Comparison of ENCODE assay signal across 19 cellular contexts in the genomic region with DNA sequence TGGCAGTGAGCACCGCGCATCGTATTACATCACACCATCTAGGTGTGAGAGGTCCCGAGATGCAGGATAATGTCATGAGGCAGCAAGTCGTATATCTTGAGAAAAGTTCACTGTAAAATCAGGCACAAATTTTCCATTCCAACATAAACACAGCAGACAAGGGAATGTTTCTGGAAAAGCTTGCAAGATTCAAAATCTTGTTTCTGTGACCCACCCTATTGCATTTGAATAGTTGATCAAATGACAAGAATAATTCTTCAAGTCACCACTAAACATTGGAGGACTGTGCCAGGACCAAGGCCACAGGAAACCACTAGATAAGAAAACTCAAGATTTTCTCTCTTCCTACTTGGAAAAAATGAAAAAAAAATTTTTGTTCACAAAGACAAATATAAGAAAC.
DNase-seq lines count a peak whose midpoint lies in the region; ATAC-seq and TF ChIP-seq lines count a peak whose summit lies in the region.
"Had no signal": no experiment of that assay in that cellular context is flagged by ENCODE, and none has a peak within 500 bp of the region (broad histone marks: within the 10 kb centered on the region; RNA-seq: fewer than 3 reads in every experiment).

No MANE protein-coding gene starts in this region.

- H3K9me3 Mint-ChIP-seq in nephron, result no peaks in the 10 kb centered on the region
- H3K9me3 Mint-ChIP-seq in endodermal cell, result no peaks in the 10 kb centered on the region
- H3K9me3 Mint-ChIP-seq: CD4-positive, alpha-beta T cell; CD8-positive, alpha-beta T cell had no signal

- H3K4me3 Mint-ChIP-seq in nephron, result no peak overlapping the region
- H3K4me3 Mint-ChIP-seq in endodermal cell, result no peak overlapping the region
- H3K4me3 Mint-ChIP-seq: B cell; CD4-positive, alpha-beta T cell; CD8-positive, alpha-beta T cell had no signal

- H3K4me1 Mint-ChIP-seq in nephron (peaks cover 35% of the 10 kb centered on the region), endodermal cell (peaks cover 5% of the 10 kb centered on the region)
- H3K4me1 Mint-ChIP-seq: B cell had no signal

- H3K4me1 ChIP-seq in right cardiac atrium (ENCODE audit: control insufficient read depth, insufficient read depth, low read length), result peaks cover 3% of the 10 kb centered on the region
- H3K4me1 ChIP-seq in endodermal cell (ENCODE audit: control insufficient read depth, insufficient read depth, low read length), result no peaks in the 10 kb centered on the region
- H3K4me1 ChIP-seq: A549; BLaER1 treated with 17β-estradiol and CSF1 and Interleukin-3, amounts not matched to agents 10 nM and 100 nM; Caco-2 had no signal

- ATAC-seq in right cardiac atrium (peak; percentile 31 to 55), HG02884 (IDR thresholded peaks at IDR 0.05; ENCODE audit: unreplicated experiment) (no peak)
- ATAC-seq: A549; CD8-positive, alpha-beta T cell had no signal

- 60% methylated on average over 5 of the region's 5 CpGs for WGBS in right cardiac atrium
- WGBS in endodermal cell (ENCODE audit: insufficient coverage in 1 of 2, insufficient read length in 1 of 2), 2 experiments, result 96 to 98% methylated on average over 4 to 5 of the region's 5 CpGs

- H3K27me3 Mint-ChIP-seq in nephron (ENCODE audit: low read depth) (no peaks in the 10 kb centered on the region), endodermal cell (ENCODE audit: insufficient read depth) (no peaks in the 10 kb centered on the region)
- H3K27me3 Mint-ChIP-seq: B cell; CD4-positive, alpha-beta T cell had no signal

- no peaks in the 10 kb centered on the region for H3K36me3 ChIP-seq in endodermal cell (ENCODE audit: control insufficient read depth, insufficient read depth, low read length)
- H3K36me3 ChIP-seq: BLaER1 treated with 17β-estradiol and CSF1 and Interleukin-3, amounts not matched to agents 10 nM and 100 nM had no signal

- H3K4me3 ChIP-seq in right cardiac atrium (ENCODE audit: low read length), result no peak overlapping the region
- H3K4me3 ChIP-seq in fibroblast of the aortic adventitia (ENCODE audit: low read depth, low read length), result no peak overlapping the region
- no peak overlapping the region for H3K4me3 ChIP-seq in endodermal cell (ENCODE audit: low read length)
- H3K4me3 ChIP-seq: A549; BLaER1 treated with 17β-estradiol and CSF1 and Interleukin-3, amounts not matched to agents 10 nM and 100 nM had no signal

- TF ChIP-seq CTCF in fibroblast of the aortic adventitia (IDR thresholded peaks at IDR 0.05; ENCODE audit: insufficient read depth, low read length) (no peak), nephron (IDR thresholded peaks at IDR 0.05; ENCODE audit: unreplicated experiment in 3 of 3) (no peak), endodermal cell (conservative IDR thresholded peaks at IDR 0.05) (no peak)

- DNase-seq in right cardiac atrium (no peak), cardiac septum (ENCODE audit: low spot score) (no peak), fibroblast of the aortic adventitia (ENCODE audit: low read depth) (peak; percentile 84), NCI-H510A (lab: John Stamatoyannopoulos, UW) (no peak), endodermal cell (no peak)
- DNase-seq: AML-193; Caco-2; Calu3; CD4-positive, alpha-beta T cell; CD8-positive, alpha-beta T cell; DMS79 treated with DMSO at 0.1 percent for 48 hours; GF-D8 had no signal

- H3K27ac ChIP-seq in right cardiac atrium (ENCODE audit: low read length), result no peak overlapping the region
- no peak overlapping the region for H3K27ac ChIP-seq in endodermal cell (ENCODE audit: low read depth, low read length)
- H3K27ac ChIP-seq: 22Rv1; A549; BLaER1 treated with 17β-estradiol and CSF1 and Interleukin-3, amounts not matched to agents 10 nM and 100 nM; C4-2B had no signal

- intact Hi-C loops in right cardiac atrium (cut with DNase I), result no loop called here
- intact Hi-C loops in cardiac septum (cut with DNase I), result no loop called here

- H3K9me3 ChIP-seq in right cardiac atrium (ENCODE audit: control insufficient read depth, low read length) (no peaks in the 10 kb centered on the region), endodermal cell (ENCODE audit: control insufficient read depth, low read length) (no peaks in the 10 kb centered on the region)
- H3K9me3 ChIP-seq: A549; BLaER1 treated with 17β-estradiol and CSF1 and Interleukin-3, amounts not matched to agents 10 nM and 100 nM; Caco-2 had no signal

- H3K36me3 Mint-ChIP-seq in nephron (ENCODE audit: low read depth) (peaks cover 17% of the 10 kb centered on the region), endodermal cell (ENCODE audit: low read depth) (no peaks in the 10 kb centered on the region)
- H3K36me3 Mint-ChIP-seq: CD8-positive, alpha-beta T cell had no signal

- no peak overlapping the region for H3K9ac ChIP-seq in endodermal cell (ENCODE audit: extremely low read depth, low read length, poor library complexity, severe bottlenecking)
- H3K9ac ChIP-seq: BLaER1 treated with 17β-estradiol and CSF1 and Interleukin-3, amounts not matched to agents 10 nM and 100 nM had no signal

- no peaks in the 10 kb centered on the region for H3K27me3 ChIP-seq in right cardiac atrium (ENCODE audit: control insufficient read depth, insufficient read depth)
- no peaks in the 10 kb centered on the region for H3K27me3 ChIP-seq in endodermal cell (ENCODE audit: control insufficient read depth, insufficient read depth, low read length, poor library complexity, severe bottlenecking)
- H3K27me3 ChIP-seq: BLaER1 treated with 17β-estradiol and CSF1 and Interleukin-3, amounts not matched to agents 10 nM and 100 nM had no signal

- H3K27ac Mint-ChIP-seq in nephron (peak overlapping the region in 2 of 3 experiments; percentile 93), endodermal cell (no peak overlapping the region)
- H3K27ac Mint-ChIP-seq: B cell; CD4-positive, alpha-beta T cell; CD8-positive, alpha-beta T cell had no signal
